18 cellular contexts compared by ENCODE assay signal in the genomic region with DNA sequence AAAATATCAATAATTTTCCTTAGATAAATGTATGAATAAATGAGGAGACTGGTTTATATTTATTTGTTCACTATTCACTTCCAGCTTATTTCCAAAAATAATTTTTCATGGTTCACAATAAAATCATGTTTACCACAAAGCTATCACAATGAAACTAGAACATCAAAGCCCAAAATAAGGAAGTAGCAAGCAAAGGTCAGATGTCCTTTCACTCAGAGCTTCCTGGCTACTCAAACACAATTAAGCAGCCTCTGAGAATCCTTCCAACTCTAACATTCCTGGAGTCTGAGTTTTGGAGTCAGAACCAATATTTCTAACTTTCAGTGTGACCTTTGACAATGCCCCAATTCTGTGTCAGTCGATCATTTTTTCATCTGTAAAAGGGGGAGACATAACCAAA.
A peak's percentile ranks its signal among the peaks of the same experiment; 100 is the strongest.
DNase-seq lines count a peak whose midpoint lies in the region; ATAC-seq, FAIRE-seq and TF ChIP-seq lines count a peak whose summit lies in the region.
"Had no signal": no experiment of that assay in that cellular context is flagged by ENCODE, and none has a peak within 500 bp of the region (broad histone marks: within the 10 kb centered on the region; RNA-seq: fewer than 3 reads in every experiment).

No MANE protein-coding gene starts in this region.

- H3K9me3 ChIP-seq in mucosa of descending colon: no peaks in the 10 kb centered on the region
- H3K9me3 ChIP-seq: BE2C had no signal

- ATAC-seq in mucosa of descending colon: peak; percentile 33
- no peak for ATAC-seq in HG03342 (IDR thresholded peaks at IDR 0.05; ENCODE audit: unreplicated experiment)
- ATAC-seq: CD8-positive, alpha-beta T cell had no signal

- no peak for TF ChIP-seq CTCF in GM20000 (IDR thresholded peaks at IDR 0.05; ENCODE audit: extremely low read depth, missing control alignments)
- TF ChIP-seq CTCF in mucosa of descending colon (IDR thresholded peaks at IDR 0.05): no peak

- H3K4me3 ChIP-seq in mucosa of descending colon: no peak overlapping the region

- DNase-seq in GM12891 (ENCODE audit: insufficient read length, low spot score): no peak
- DNase-seq in GM20000 (ENCODE audit: low spot score): peak; percentile 12
- DNase-seq in dermis blood vessel endothelial cell: peak; percentile 57
- DNase-seq in mucosa of descending colon: no peak
- no peak for DNase-seq in SK-N-DZ (ENCODE audit: low spot score)
- DNase-seq in HuH-7 (ENCODE audit: low spot score): no peak
- DNase-seq: BE2C; CD8-positive, alpha-beta T cell; DMS79 treated with DMSO at 0.1 percent for 48 hours; H7; NCI-H1048; NCI-H1694 treated with DMSO at 0.1 percent for 48 hours; NCI-H69; NK-92 treated with Interleukin-12 subunit alpha and Interleukin-12 subunit beta, amount 100 ng/mL, for 24 hours; SHP77 treated with DMSO at 0.1 percent for 48 hours had no signal

- intact Hi-C loops in mucosa of descending colon (cut with DNase I, micrococcal nuclease): no loop called here

- no peak for TF ChIP-seq POLR2A in GM12891 (IDR thresholded peaks at IDR 0.05; ENCODE audit: low read depth, low read length)

- FAIRE-seq in GM12891 (lab: Jason Lieb, UNC): no peak
- FAIRE-seq: D721Med, G401.6 had no signal

- no peaks in the 10 kb centered on the region for H3K36me3 ChIP-seq in mucosa of descending colon (ENCODE audit: low read depth)
- H3K36me3 ChIP-seq: BE2C had no signal

- no peaks in the 10 kb centered on the region for H3K4me1 ChIP-seq in mucosa of descending colon (ENCODE audit: low read depth)
- H3K4me1 ChIP-seq: BE2C had no signal

TF ChIP-seq in GM12891, 5 proteins besides CTCF, POLR2A, EP300 and RAD21:
- peak; percentile 70 for TF ChIP-seq SPI1 (IDR thresholded peaks at IDR 0.05; ENCODE audit: low read depth, low read length)
- no peak for TF ChIP-seq PAX5 (IDR thresholded peaks at IDR 0.05; ENCODE audit: insufficient read depth, low read length, severe bottlenecking)

Comparison
In these comparisons a context has a peak if more than half of its experiments do, and no peak if none do; other contexts are left out.
1. DNase-seq: peak in GM20000 (single experiment) and dermis blood vessel endothelial cell (single experiment); none in GM12891 (single experiment), mucosa of descending colon (0 of 3), SK-N-DZ (single experiment) and HuH-7 (single experiment).